12 cellular contexts compared by ENCODE assay signal in genomic region chr10:3875842-3876235, GRCh38.
A peak's percentile ranks its signal among the peaks of the same experiment; 100 is the strongest.
DNase-seq lines count a peak whose midpoint lies in the region; ATAC-seq, FAIRE-seq and TF ChIP-seq lines count a peak whose summit lies in the region.
"Had no signal": no experiment of that assay in that cellular context is flagged by ENCODE, and none has a peak within 500 bp of the region (broad histone marks: within the 10 kb centered on the region; RNA-seq: fewer than 3 reads in every experiment).

No MANE protein-coding gene starts in this region.

- TF ChIP-seq CTCF in A549 (IDR thresholded peaks at IDR 0.05) (no peak), DND-41 (IDR thresholded peaks at IDR 0.05; ENCODE audit: borderline replicate concordance, extremely low read depth, low read length, poor library complexity, severe bottlenecking) (no peak)

- peaks cover 56% of the 10 kb centered on the region for H3K4me1 Mint-ChIP-seq in activated CD4-positive, alpha-beta memory T cell treated with anti-CD3 and anti-CD28 coated beads, Interleukin-2, amount 10 ng/mL, durations not matched to agents 7 days and 5 days
- H3K4me1 Mint-ChIP-seq in memory B cell, result peaks cover 37% of the 10 kb centered on the region

- no peak for TF ChIP-seq POLR2A in A549 (IDR thresholded peaks at IDR 0.05; ENCODE audit: low read length)

- ATAC-seq in A549 (no peak), DND-41 (ENCODE audit: insufficient read depth, low read depth) (no peak), memory B cell (ENCODE audit: low read depth) (no peak), GM21526 (IDR thresholded peaks at IDR 0.05; ENCODE audit: low FRiP score, unreplicated experiment) (no peak), GM21390 (IDR thresholded peaks at IDR 0.05; ENCODE audit: unreplicated experiment) (no peak)

- peak overlapping the region; percentile 36 to 72; a peak in 4 of 6 replicates for H3K27ac ChIP-seq in A549
- peak overlapping the region; percentile 61 for H3K27ac ChIP-seq in DND-41 (ENCODE audit: low read length)

- peak overlapping the region; percentile 48 for H3K4me3 Mint-ChIP-seq in activated CD4-positive, alpha-beta memory T cell treated with anti-CD3 and anti-CD28 coated beads, Interleukin-2, amount 10 ng/mL, durations not matched to agents 7 days and 5 days
- peak overlapping the region; percentile 49 for H3K4me3 Mint-ChIP-seq in memory B cell

- CTCF ChIA-PET in A549 (lab: Yijun Ruan, JAX), result interaction anchor here (1.3 kb wide), 1 partner anchor 11 kb away, joined by 3 read pairs; no protein-coding TSS in a partner anchor
- CTCF ChIA-PET in activated CD4-positive, alpha-beta memory T cell treated with anti-CD3 and anti-CD28 coated beads, Interleukin-2, amount 10 ng/mL, durations not matched to agents 7 days and 5 days (lab: Charles Lee), result interaction anchor here (1.5 kb wide), 1 partner anchor 111 kb away, joined by 3 read pairs; no protein-coding TSS in a partner anchor

- no peak for TF ChIP-seq EP300 in A549 (IDR thresholded peaks at IDR 0.05)

- H3K9me3 Mint-ChIP-seq in activated CD4-positive, alpha-beta memory T cell treated with anti-CD3 and anti-CD28 coated beads, Interleukin-2, amount 10 ng/mL, durations not matched to agents 7 days and 5 days, result no peaks in the 10 kb centered on the region
- H3K9me3 Mint-ChIP-seq in memory B cell, result no peaks in the 10 kb centered on the region

- TF ChIP-seq RAD21 in A549 (conservative IDR thresholded peaks at IDR 0.05 in 1 of 2, IDR thresholded peaks at IDR 0.05 in 1 of 2), result no peak

- POLR2A ChIA-PET in A549 (lab: Yijun Ruan, JAX), result interaction anchor here (0.9 kb wide), 1 partner anchor 91 kb away, joined by 4 read pairs; the partner anchor contains the start of gene KLF6
- POLR2A ChIA-PET in activated CD4-positive, alpha-beta memory T cell treated with anti-CD3 and anti-CD28 coated beads, Interleukin-2, amount 10 ng/mL, durations not matched to agents 7 days and 5 days (lab: Charles Lee), result interaction anchor here (0.8 to 4.1 kb wide), 14 partner anchors 9 to 255 kb away, joined by 3 to 71 read pairs (median 8); partner anchors contain the start of gene KLF6

- no peaks in the 10 kb centered on the region for H3K36me3 ChIP-seq in DND-41 (ENCODE audit: insufficient read depth, low read length)
- H3K36me3 ChIP-seq: adrenal gland had no signal

- no peaks in the 10 kb centered on the region for H3K27me3 Mint-ChIP-seq in activated CD4-positive, alpha-beta memory T cell treated with anti-CD3 and anti-CD28 coated beads, Interleukin-2, amount 10 ng/mL, durations not matched to agents 7 days and 5 days
- H3K27me3 Mint-ChIP-seq in memory B cell, result no peaks in the 10 kb centered on the region

- WGBS in A549 (ENCODE audit: missing lambda C conversion rate), result 64% methylated on average over 2 of the region's 3 CpGs

- no peak for FAIRE-seq in A549 (lab: Jason Lieb, UNC)

- H3K27me3 ChIP-seq in DND-41 (ENCODE audit: insufficient read depth, low read length, poor library complexity), result no peaks in the 10 kb centered on the region
- H3K27me3 ChIP-seq: adrenal gland had no signal

- H3K4me3 ChIP-seq in A549 (no peak overlapping the region), DND-41 (ENCODE audit: low read depth in 1 of 2, low read length in 2 of 2) (no peak overlapping the region)
- H3K4me3 ChIP-seq: adrenal gland had no signal

- H3K4me2 ChIP-seq in A549, result no peak overlapping the region
- peak overlapping the region; percentile 20; the same call in 1 of the 2 replicates for H3K4me2 ChIP-seq in DND-41 (ENCODE audit: insufficient read depth, low read length)

- no peaks in the 10 kb centered on the region for H3K79me2 ChIP-seq in DND-41 (ENCODE audit: insufficient read depth, low read length)

- no peaks in the 10 kb centered on the region for H4K20me1 ChIP-seq in DND-41 (ENCODE audit: insufficient read depth, low read length)

- H3K9me3 ChIP-seq in A549, result no peaks in the 10 kb centered on the region
- no peaks in the 10 kb centered on the region for H3K9me3 ChIP-seq in DND-41 (ENCODE audit: insufficient read depth, low read length, severe bottlenecking)
- H3K9me3 ChIP-seq: adrenal gland had no signal

- peaks cover 37% of the 10 kb centered on the region for H3K4me1 ChIP-seq in A549
- H3K4me1 ChIP-seq in DND-41 (ENCODE audit: insufficient read depth, low read length), result peaks cover 18% of the 10 kb centered on the region

- H3K36me3 Mint-ChIP-seq in activated CD4-positive, alpha-beta memory T cell treated with anti-CD3 and anti-CD28 coated beads, Interleukin-2, amount 10 ng/mL, durations not matched to agents 7 days and 5 days (ENCODE audit: low read depth), result no peaks in the 10 kb centered on the region
- H3K36me3 Mint-ChIP-seq in memory B cell, result no peaks in the 10 kb centered on the region

- H2AFZ ChIP-seq in DND-41 (ENCODE audit: low read depth, low read length), result peak overlapping the region; percentile 32

- DNase-seq in A549 (ENCODE audit: low read depth in 1 of 2, low spot score in 1 of 2) (no peak), DND-41 (no peak), memory B cell (ENCODE audit: low spot score in 2 of 2) (no peak), NCI-H446 treated with DMSO at 0.1 percent for 48 hours (lab: John Stamatoyannopoulos, UW) (no peak), ecto neural progenitor cell (ENCODE audit: low spot score) (no peak)
- no peak for DNase-seq in activated CD4-positive, alpha-beta memory T cell treated with anti-CD3 and anti-CD28 coated beads, Interleukin-2, amount 10 ng/mL, durations not matched to agents 7 days and 5 days
- DNase-seq: adrenal gland, AML-193, midbrain, posterior cingulate gyrus had no signal

- H3K27ac Mint-ChIP-seq in activated CD4-positive, alpha-beta memory T cell treated with anti-CD3 and anti-CD28 coated beads, Interleukin-2, amount 10 ng/mL, durations not matched to agents 7 days and 5 days, result peak overlapping the region; percentile 77
- H3K27ac Mint-ChIP-seq in memory B cell, result peak overlapping the region; percentile 100

- H3K9ac ChIP-seq in DND-41 (ENCODE audit: low read depth, low read length), result no peak overlapping the region

TF ChIP-seq in A549, 52 proteins besides CTCF, POLR2A, EP300 and RAD21:
- TF ChIP-seq ESRRA (IDR thresholded peaks at IDR 0.05; ENCODE audit: borderline replicate concordance, low read length) (no peak), REST (IDR thresholded peaks at IDR 0.05) (no peak), JUN (IDR thresholded peaks at IDR 0.05) (no peak), HMGXB4 (CRISPR knock-in tag; IDR thresholded peaks at IDR 0.05; ENCODE audit: borderline replicate concordance) (no peak), EHMT2 (IDR thresholded peaks at IDR 0.05; ENCODE audit: low read depth) (no peak), SMC3 (IDR thresholded peaks at IDR 0.05) (no peak), MYC (IDR thresholded peaks at IDR 0.05; ENCODE audit: borderline replicate concordance, low read length) (no peak), ATOH8 (CRISPR knock-in tag; IDR thresholded peaks at IDR 0.05; ENCODE audit: low read depth) (no peak), CHD2 (IDR thresholded peaks at IDR 0.05; ENCODE audit: low read length, partially characterized antibody) (no peak), HDAC2 (IDR thresholded peaks at IDR 0.05) (no peak), KDM5A (IDR thresholded peaks at IDR 0.05) (no peak), FOSL2 (IDR thresholded peaks at IDR 0.05) (no peak), FOSL2 (CRISPR knock-in tag; IDR thresholded peaks at IDR 0.05) (no peak)
